Comparison of ENCODE assay signal across 25 cellular contexts in the genomic region with DNA sequence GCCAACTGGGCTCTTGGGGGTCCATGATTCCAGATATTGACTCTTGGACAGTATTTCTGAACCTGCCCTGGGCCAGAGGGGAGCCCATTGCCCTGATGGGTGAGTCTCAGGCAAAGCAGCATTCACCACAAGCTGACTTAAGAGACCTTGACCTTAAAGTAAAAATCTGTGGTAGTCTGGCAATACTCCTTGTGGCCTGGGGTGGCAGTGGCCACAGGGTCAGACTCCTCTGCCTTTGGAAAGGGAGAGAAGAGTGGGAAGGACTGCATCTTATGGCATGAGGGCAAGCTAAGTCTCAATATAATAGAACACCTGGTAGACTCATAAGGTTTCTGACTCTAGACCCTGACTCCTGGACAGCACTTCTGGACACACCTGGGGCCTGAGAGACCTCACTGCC.
"Had no signal": no experiment of that assay in that cellular context is flagged by ENCODE, and none has a peak within 500 bp of the region (broad histone marks: within the 10 kb centered on the region; RNA-seq: fewer than 3 reads in every experiment).

No MANE protein-coding gene starts in this region.

- H3K9me3 ChIP-seq: SJSA1 had no signal

- H3K36me3 ChIP-seq: SJSA1 had no signal

- H3K9ac ChIP-seq: KMS-11 had no signal

- H3K27me3 ChIP-seq: SJSA1 had no signal

- H3K4me2 ChIP-seq: KMS-11 had no signal

- H3K27me3 Mint-ChIP-seq: IgD-negative memory B cell had no signal

- ATAC-seq: K562 had no signal

- H3K27ac Mint-ChIP-seq: IgD-negative memory B cell had no signal

- DNase-seq: Kasumi-1, MV-4-11, NCI-H1048, NCI-H1105, NCI-H1417, NCI-H1436 treated with DMSO at 0.1 percent for 48 hours, NCI-H1694, NCI-H187 treated with DMSO at 0.1 percent for 48 hours, NCI-H2081, NCI-H2171, NCI-H226, NCI-H446, NCI-H510A, NCI-H524 treated with DMSO at 0.1 percent for 48 hours, NCI-H69, NCI-H774, Right ventricle myocardium superior, RPMI8226, SIG-M5 had no signal

- H3K4me1 Mint-ChIP-seq: IgD-negative memory B cell had no signal

- H3K4me3 ChIP-seq: K562, SJSA1, SK-N-MC had no signal

- H3K27ac ChIP-seq: HL-60, KMS-11, SJSA1, SK-N-MC had no signal

- H3K4me3 Mint-ChIP-seq: IgD-negative memory B cell had no signal

- H3K4me1 ChIP-seq: SJSA1 had no signal

- H3K36me3 Mint-ChIP-seq: IgD-negative memory B cell had no signal
